Comparison of ENCODE assay signal across 23 cellular contexts in genomic region chr13:107512551-107512950, GRCh38.
"Had no signal": no experiment of that assay in that cellular context is flagged by ENCODE, and none has a peak within 500 bp of the region (broad histone marks: within the 10 kb centered on the region; RNA-seq: fewer than 3 reads in every experiment).

No MANE protein-coding gene starts in this region.

- H3K9ac ChIP-seq: parathyroid adenoma had no signal

- DNase-seq: dorsolateral prefrontal cortex; effector CD4-positive, alpha-beta T cell; foreskin fibroblast; heart left ventricle; kidney; mucosa of descending colon; naive B cell; right lobe of liver; small intestine; stimulated activated CD4-positive, alpha-beta T cell treated with anti-CD3 and anti-CD28 coated beads, Interleukin-15, amount 100 ng/mL, for 24 hours; stimulated activated CD4-positive, alpha-beta T cell treated with anti-CD3 and anti-CD28 coated beads, Interleukin-2, amount 100 ng/mL, for 48 hours; stimulated activated naive B cell treated with anti-CD40 and anti-IgM and Interleukin-4, amounts not matched to agents 10 μg/mL and 1 μg/mL and 100 μg/mL, for 72 hours; upper lobe of left lung had no signal

- H3K36me3 ChIP-seq: gastroesophageal sphincter, heart left ventricle, right lobe of liver, thoracic aorta, tibial nerve, upper lobe of left lung had no signal

- H3K4me2 ChIP-seq: hepatocyte had no signal

- H3K27ac ChIP-seq: dorsolateral prefrontal cortex, epithelial cell of prostate, gastroesophageal sphincter, heart left ventricle, hepatocyte, parathyroid adenoma, right lobe of liver, thoracic aorta, tibial nerve, upper lobe of left lung had no signal

- H3K4me3 ChIP-seq: dorsolateral prefrontal cortex, gastroesophageal sphincter, heart left ventricle, hepatocyte, lung, mucosa of descending colon, right lobe of liver, thoracic aorta, tibial nerve, upper lobe of left lung had no signal

- H3K27me3 ChIP-seq: dorsolateral prefrontal cortex, gastroesophageal sphincter, heart left ventricle, hepatocyte, right lobe of liver, tibial nerve, upper lobe of left lung had no signal

- ATAC-seq: esophagus mucosa; gastroesophageal sphincter; heart left ventricle; left lobe of liver; mucosa of descending colon; natural killer cell treated with Interleukin-12 subunit alpha and Interleukin-12 subunit beta and Interleukin-15 and Interleukin-18, amount 100 ng/mL, for 72 hours; right lobe of liver; stimulated activated naive B cell treated with anti-CD40 and anti-IgM and Interleukin-4, amounts not matched to agents 10 μg/mL and 1 μg/mL and 100 μg/mL, for 72 hours had no signal

- H3K9me3 ChIP-seq: gastroesophageal sphincter, heart left ventricle, mucosa of descending colon, right lobe of liver, thoracic aorta, tibial nerve, upper lobe of left lung had no signal

- H3K4me1 ChIP-seq: gastroesophageal sphincter, heart left ventricle, parathyroid adenoma, right lobe of liver, tibial nerve, upper lobe of left lung had no signal

- H3K79me2 ChIP-seq: hepatocyte, parathyroid adenoma had no signal
